ENCODE assay signal across 25 cellular contexts in the genomic region with DNA sequence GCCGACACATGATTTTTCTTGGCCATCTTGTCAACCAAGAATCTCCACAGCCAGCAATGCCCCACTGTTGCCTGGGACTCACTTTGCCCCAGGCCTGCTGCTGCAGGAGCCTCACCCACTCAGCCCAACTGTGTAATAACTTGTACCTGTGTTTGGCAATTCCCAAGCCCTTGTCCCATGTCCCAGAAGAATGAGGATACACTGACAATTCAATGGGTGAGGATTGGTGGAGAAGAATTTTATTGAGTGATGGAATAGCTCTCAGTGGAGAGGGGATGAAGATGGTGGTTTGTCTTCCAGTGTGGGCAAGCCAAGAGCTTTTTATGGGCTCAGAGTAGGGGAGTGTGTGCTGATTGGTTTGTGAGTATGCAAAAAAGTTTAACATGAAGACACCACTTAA.
"Had no signal": no experiment of that assay in that cellular context is flagged by ENCODE, and none has a peak within 500 bp of the region (broad histone marks: within the 10 kb centered on the region; RNA-seq: fewer than 3 reads in every experiment).

No MANE protein-coding gene starts in this region.

- H3K4me3 ChIP-seq: coronary artery, dorsolateral prefrontal cortex, esophagus muscularis mucosa, gastroesophageal sphincter, heart left ventricle, hepatocyte, left lung, lower lobe of right lung had no signal

- ATAC-seq: foreskin keratinocyte, gastroesophageal sphincter, heart left ventricle, left colon, left lung, left ventricle myocardium superior, lower lobe of right lung had no signal

- DNase-seq: dermis blood vessel endothelial cell; dorsolateral prefrontal cortex; effector CD4-positive, alpha-beta T cell; effector memory CD4-positive, alpha-beta T cell; foreskin keratinocyte; heart left ventricle; hypothalamus; immature natural killer cell; islet precursor cell; kidney; kidney glomerular epithelial cell; left colon; left lung; left ventricle myocardium superior; lower lobe of right lung; mesendoderm; midbrain had no signal

- FAIRE-seq: colon, endothelial cell of umbilical vein, frontal cortex, kidney had no signal

- H3K4me2 ChIP-seq: hepatocyte had no signal

- H3K27ac Mint-ChIP-seq: immature natural killer cell, memory B cell had no signal

- H3K27ac ChIP-seq: coronary artery, dorsolateral prefrontal cortex, esophagus muscularis mucosa, foreskin keratinocyte, gastroesophageal sphincter, heart left ventricle, hepatocyte, left lung, lower lobe of right lung had no signal

- H3K4me1 Mint-ChIP-seq: immature natural killer cell, memory B cell had no signal

- H2AFZ ChIP-seq: hepatocyte had no signal

- H3K4me1 ChIP-seq: esophagus muscularis mucosa, foreskin keratinocyte, gastroesophageal sphincter, heart left ventricle, left lung, lower lobe of right lung had no signal

- H3K36me3 Mint-ChIP-seq: immature natural killer cell had no signal

- H3K79me2 ChIP-seq: hepatocyte had no signal

- H3K36me3 ChIP-seq: esophagus muscularis mucosa, gastroesophageal sphincter, heart left ventricle, left lung, lower lobe of right lung had no signal

- H3K27me3 ChIP-seq: esophagus muscularis mucosa, foreskin keratinocyte, heart left ventricle, hepatocyte, left lung had no signal

- H3K4me3 Mint-ChIP-seq: immature natural killer cell, memory B cell had no signal
